Comparison of ENCODE assay signal across 8 cellular contexts in the genomic region with DNA sequence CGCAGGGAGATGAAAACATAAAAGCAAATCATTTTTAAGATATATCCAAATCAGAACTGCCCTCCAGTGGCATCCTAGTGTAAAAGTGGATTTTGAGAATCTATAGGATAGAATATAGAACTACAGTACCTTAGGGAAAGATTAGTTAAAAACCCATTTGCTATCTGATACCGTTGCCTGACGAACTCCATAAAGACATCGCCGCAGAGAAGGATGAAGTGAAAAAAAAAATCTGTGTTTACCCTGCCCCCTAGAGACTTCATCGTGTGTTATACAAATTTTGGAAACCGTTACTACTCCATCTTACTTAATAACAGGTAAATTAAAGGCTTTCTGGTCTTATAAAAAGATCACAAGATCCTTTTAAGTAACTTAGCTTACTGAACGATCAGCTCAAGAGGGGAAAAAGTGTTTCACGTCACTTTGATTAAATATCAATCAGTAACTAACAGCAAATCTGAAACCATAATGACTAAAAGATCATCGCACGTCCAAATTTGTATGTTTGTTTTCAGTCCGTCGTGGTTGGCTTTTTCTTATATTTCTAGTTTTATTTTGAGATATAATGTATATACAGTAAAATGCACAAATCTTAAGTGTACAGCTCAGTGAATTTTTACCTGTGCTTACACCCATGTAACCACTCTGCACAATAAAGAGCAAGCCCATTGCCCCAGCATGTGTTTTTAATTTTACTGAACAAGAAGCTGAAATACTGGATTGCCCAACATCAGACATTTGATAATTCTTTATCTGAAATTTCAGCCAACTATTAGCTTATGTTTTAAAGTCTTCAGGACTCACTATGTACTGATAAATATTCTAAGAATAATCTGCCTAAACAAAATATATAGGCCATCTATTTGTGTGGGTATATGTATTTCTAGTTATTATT. TPM values are rescaled to one million over a fixed set of nuclear protein-coding genes. Genes with fewer than 3 reads are reported as not detected.
DNase-seq lines count a peak whose midpoint lies in the region; ATAC-seq and TF ChIP-seq lines count a peak whose summit lies in the region.

No MANE protein-coding gene starts in this region.

- peaks cover 12% of the 10 kb centered on the region for H3K4me1 ChIP-seq in body of pancreas

- TF ChIP-seq CTCF in coronary artery (IDR thresholded peaks at IDR 0.05), result no peak
- TF ChIP-seq CTCF in body of pancreas (IDR thresholded peaks at IDR 0.05), result peak in 2 of 7 experiments; percentile 6 to 12

- peak; percentile 32 to 48 for ATAC-seq in naive thymus-derived CD8-positive, alpha-beta T cell
- ATAC-seq in body of pancreas, result no peak

- CTCF ChIA-PET in activated CD4-positive, alpha-beta T cell treated with anti-CD3 and anti-CD28 coated beads, Interleukin-2, amount 10 ng/mL, durations not matched to agents 7 days and 5 days (lab: Charles Lee), result interaction anchor here (0.8 to 3.7 kb wide), 23 partner anchors 8 to 377 kb away, joined by 3 to 24 read pairs (median 5); partner anchors contain the start of genes EFHC1 and PAQR8

- H3K36me3 Mint-ChIP-seq in naive thymus-derived CD8-positive, alpha-beta T cell, result peaks cover 0 to 26% (median 19%) of the 10 kb centered on the region in 3 donors
- H3K36me3 Mint-ChIP-seq in activated CD4-positive, alpha-beta T cell treated with anti-CD3 and anti-CD28 coated beads, Interleukin-2, amount 10 ng/mL, durations not matched to agents 7 days and 5 days (ENCODE audit: low read depth), result peaks cover 31% of the 10 kb centered on the region

- no peak overlapping the region for H3K4me3 Mint-ChIP-seq in naive thymus-derived CD8-positive, alpha-beta T cell
- H3K4me3 Mint-ChIP-seq in activated CD4-positive, alpha-beta T cell treated with anti-CD3 and anti-CD28 coated beads, Interleukin-2, amount 10 ng/mL, durations not matched to agents 7 days and 5 days, result no peak overlapping the region

- no peaks in the 10 kb centered on the region for H3K9me3 Mint-ChIP-seq in naive thymus-derived CD8-positive, alpha-beta T cell
- H3K9me3 Mint-ChIP-seq in activated CD4-positive, alpha-beta T cell treated with anti-CD3 and anti-CD28 coated beads, Interleukin-2, amount 10 ng/mL, durations not matched to agents 7 days and 5 days, result no peaks in the 10 kb centered on the region

- POLR2A ChIA-PET in naive thymus-derived CD8-positive, alpha-beta T cell (lab: Charles Lee), result interaction anchor here (0.7 to 7.8 kb wide), 22 partner anchors 8 to 378 kb away, joined by 3 to 108 read pairs (median 4); partner anchors contain the start of genes EFHC1 and PAQR8
- POLR2A ChIA-PET in activated CD4-positive, alpha-beta T cell treated with anti-CD3 and anti-CD28 coated beads, Interleukin-2, amount 10 ng/mL, durations not matched to agents 7 days and 5 days (lab: Charles Lee), result interaction anchor here (0.7 to 0.9 kb wide), 5 partner anchors 21 to 134 kb away, joined by 3 to 5 read pairs (median 4); partner anchors contain the start of genes EFHC1 and PAQR8

- H3K27me3 Mint-ChIP-seq in naive thymus-derived CD8-positive, alpha-beta T cell, result no peaks in the 10 kb centered on the region
- H3K27me3 Mint-ChIP-seq in activated CD4-positive, alpha-beta T cell treated with anti-CD3 and anti-CD28 coated beads, Interleukin-2, amount 10 ng/mL, durations not matched to agents 7 days and 5 days, result no peaks in the 10 kb centered on the region

- H3K27me3 ChIP-seq in body of pancreas, result no peaks in the 10 kb centered on the region

- WGBS in body of pancreas, 2 donors, result 3 to 4% methylated on average over 13 of the region's 13 CpGs

- intact Hi-C loops in body of pancreas (cut with DNase I), result no loop called here

- no peaks in the 10 kb centered on the region for H3K9me3 ChIP-seq in body of pancreas

- H3K36me3 ChIP-seq in body of pancreas (replicated peaks in 1 of 2; ENCODE audit: insufficient read depth in 1 of 2, low read depth in 2 of 2), result peaks cover 4 to 9% of the 10 kb centered on the region in 2 donors

- peak overlapping the region in 1 of 10 donors; percentile 33 for H3K27ac Mint-ChIP-seq in naive thymus-derived CD8-positive, alpha-beta T cell
- H3K27ac Mint-ChIP-seq in activated CD4-positive, alpha-beta T cell treated with anti-CD3 and anti-CD28 coated beads, Interleukin-2, amount 10 ng/mL, durations not matched to agents 7 days and 5 days, result no peak overlapping the region

- H3K27ac ChIP-seq in coronary artery (peak overlapping the region in 1 of 2 donors; percentile 23), body of pancreas (peak overlapping the region in 1 of 4 donors; percentile 52)

- H3K4me3 ChIP-seq in coronary artery (peak overlapping the region; percentile 84), body of pancreas (peak overlapping the region in 1 of 2 donors; percentile 22)

- no peak for TF ChIP-seq POLR2A in body of pancreas (IDR thresholded peaks at IDR 0.05)

- DNase-seq in NCI-H1417 (lab: John Stamatoyannopoulos, UW) (peak in 2 of 3 experiments; percentile 38 to 82), NCI-H1417 treated with DMSO at 0.1 percent for 48 hours (lab: John Stamatoyannopoulos, UW) (no peak), NCI-H748 treated with DMSO at 0.1 percent for 48 hours (lab: John Stamatoyannopoulos, UW) (peak; percentile 85), coronary artery (ENCODE audit: low spot score) (no peak), 8988T (no peak), body of pancreas (no peak)
- DNase-seq in naive thymus-derived CD8-positive, alpha-beta T cell, result peak in 1 of 10 donors; percentile 36
- DNase-seq in activated CD4-positive, alpha-beta T cell treated with anti-CD3 and anti-CD28 coated beads, Interleukin-2, amount 10 ng/mL, durations not matched to agents 7 days and 5 days, result no peak

- H3K4me1 Mint-ChIP-seq in naive thymus-derived CD8-positive, alpha-beta T cell, result peaks cover 12 to 43% (median 34%) of the 10 kb centered on the region in 4 donors
- peaks cover 50% of the 10 kb centered on the region for H3K4me1 Mint-ChIP-seq in activated CD4-positive, alpha-beta T cell treated with anti-CD3 and anti-CD28 coated beads, Interleukin-2, amount 10 ng/mL, durations not matched to agents 7 days and 5 days

RNA-seq across cellular contexts. Expression of gene MCM3, which starts 0.9 kb away (rescaled TPM):
- 10 to 100 TPM; 47.4 to 48.9 TPM for total RNA-seq in naive thymus-derived CD8-positive, alpha-beta T cell
- polyA plus RNA-seq in naive thymus-derived CD8-positive, alpha-beta T cell, result 10 to 100 TPM; 45.5 to 63.5 (median 57.7) TPM
- 10 to 100 TPM; 15.6 to 21.4 TPM for total RNA-seq in body of pancreas
- total RNA-seq in activated CD4-positive, alpha-beta T cell treated with anti-CD3 and anti-CD28 coated beads, Interleukin-2, amount 10 ng/mL, durations not matched to agents 7 days and 5 days, result 100 to 1,000 TPM; 189 to 190 TPM

RNA-seq across cellular contexts. Expression of gene IL17F, which starts 41.1 kb away (rescaled TPM):
- total RNA-seq in naive thymus-derived CD8-positive, alpha-beta T cell, result not detected
- polyA plus RNA-seq in naive thymus-derived CD8-positive, alpha-beta T cell, result under 1 TPM in 2 of 3 donors, not detected in 1; 0.21 to 0.34 TPM
- total RNA-seq in body of pancreas, result not detected
- 1 to 10 TPM; 7.4 to 9.1 TPM for total RNA-seq in activated CD4-positive, alpha-beta T cell treated with anti-CD3 and anti-CD28 coated beads, Interleukin-2, amount 10 ng/mL, durations not matched to agents 7 days and 5 days

Comparison
In these comparisons a context has a peak if more than half of its experiments do, and no peak if none do; other contexts are left out.
1. DNase-seq: peak in NCI-H1417 (2 of 3) and NCI-H748 treated with DMSO at 0.1 percent for 48 hours (single experiment); none in NCI-H1417 treated with DMSO at 0.1 percent for 48 hours (single experiment), coronary artery (single experiment), 8988T (single experiment), body of pancreas (0 of 4) and activated CD4-positive, alpha-beta T cell treated with anti-CD3 and anti-CD28 coated beads, Interleukin-2, amount 10 ng/mL, durations not matched to agents 7 days and 5 days (single experiment).
2. RNA of gene IL17F, which starts 41.1 kb away (total RNA-seq): 7.4 to 9.1 TPM in activated CD4-positive, alpha-beta T cell treated with anti-CD3 and anti-CD28 coated beads, Interleukin-2, amount 10 ng/mL, durations not matched to agents 7 days and 5 days; not detected in naive thymus-derived CD8-positive, alpha-beta T cell and not detected in body of pancreas; every median in the first group is over 4 times any median in the second.